Comparison of ENCODE assay signal across 8 cellular contexts in genomic region chr3:107846282-107846852, GRCh38.
A peak's percentile ranks its signal among the peaks of the same experiment; 100 is the strongest.
DNase-seq lines count a peak whose midpoint lies in the region; ATAC-seq lines count a peak whose summit lies in the region.

No MANE protein-coding gene starts in this region.

- H3K4me3 Mint-ChIP-seq in activated CD4-positive, alpha-beta T cell treated with anti-CD3 and anti-CD28 coated beads for 36 hours, result no peak overlapping the region

- intact Hi-C loops in activated CD4-positive, alpha-beta T cell treated with anti-CD3 and anti-CD28 coated beads for 36 hours (cut with DNase I, micrococcal nuclease), result loop anchor here (2.0 to 10.0 kb wide), 4 partner anchors 169 to 610 kb away; no protein-coding TSS in a partner anchor
- intact Hi-C loops in right cardiac atrium (cut with DNase I), result loop anchor here in 1 of 4 donors (2.0 to 10.0 kb wide), 3 partner anchors 36 to 172 kb away; no protein-coding TSS in a partner anchor

- peaks cover 2% of the 10 kb centered on the region for H3K27me3 Mint-ChIP-seq in activated CD4-positive, alpha-beta T cell treated with anti-CD3 and anti-CD28 coated beads for 36 hours

- no peaks in the 10 kb centered on the region for H3K36me3 Mint-ChIP-seq in activated CD4-positive, alpha-beta T cell treated with anti-CD3 and anti-CD28 coated beads for 36 hours (ENCODE audit: low read depth)

- peaks cover 2% of the 10 kb centered on the region for H3K4me1 Mint-ChIP-seq in activated CD4-positive, alpha-beta T cell treated with anti-CD3 and anti-CD28 coated beads for 36 hours

- H3K9me3 ChIP-seq in right cardiac atrium (ENCODE audit: control insufficient read depth, low read length), result no peaks in the 10 kb centered on the region

- H3K27me3 ChIP-seq in right cardiac atrium (ENCODE audit: control insufficient read depth, insufficient read depth), result no peaks in the 10 kb centered on the region

- CTCF ChIA-PET in activated CD4-positive, alpha-beta T cell treated with anti-CD3 and anti-CD28 coated beads for 36 hours (lab: Charles Lee), result interaction anchor here (0.9 to 2.4 kb wide), 10 partner anchors 10 to 187 kb away, joined by 3 to 11 read pairs (median 4); no protein-coding TSS in a partner anchor

- no peak overlapping the region for H3K4me3 ChIP-seq in right cardiac atrium (ENCODE audit: low read length)

- POLR2A ChIA-PET in activated CD4-positive, alpha-beta T cell treated with anti-CD3 and anti-CD28 coated beads for 36 hours (lab: Charles Lee), result no interaction called here

- ATAC-seq in activated CD4-positive, alpha-beta T cell treated with anti-CD3 and anti-CD28 coated beads for 36 hours, result no peak
- ATAC-seq in right cardiac atrium (peak; percentile 85 to 89), GM21619 (IDR thresholded peaks at IDR 0.05; ENCODE audit: unreplicated experiment) (no peak), GM21717 (IDR thresholded peaks at IDR 0.05; ENCODE audit: unreplicated experiment) (no peak)

- 54% methylated on average over 10 of the region's 10 CpGs for WGBS in right cardiac atrium

- DNase-seq in activated CD4-positive, alpha-beta T cell treated with anti-CD3 and anti-CD28 coated beads for 36 hours, result peak; percentile 70
- DNase-seq in activated CD4-positive, alpha-beta T cell treated with anti-CD3 and anti-CD28 coated beads for 1 hour, result no peak
- peak; percentile 76 for DNase-seq in NCI-H82 (lab: John Stamatoyannopoulos, UW)
- peak in 42 of 58 donors; percentile 2 to 52 (median 20) for DNase-seq in anterior cingulate cortex (lab: John Stamatoyannopoulos, UW)
- DNase-seq in right cardiac atrium, result peak; percentile 68 to 90 (median 81)
- peak; percentile 63 for DNase-seq in renal cortical epithelial cell (ENCODE audit: low read depth)

- no peaks in the 10 kb centered on the region for H3K9me3 Mint-ChIP-seq in activated CD4-positive, alpha-beta T cell treated with anti-CD3 and anti-CD28 coated beads for 36 hours (ENCODE audit: low read depth)

- no peaks in the 10 kb centered on the region for H3K4me1 ChIP-seq in right cardiac atrium (ENCODE audit: control insufficient read depth, insufficient read depth, low read length)

- H3K27ac Mint-ChIP-seq in activated CD4-positive, alpha-beta T cell treated with anti-CD3 and anti-CD28 coated beads for 36 hours, result no peak overlapping the region

- H3K27ac ChIP-seq in right cardiac atrium (ENCODE audit: low read length), result no peak overlapping the region

Comparison
In these comparisons a context has a peak if more than half of its experiments do, and no peak if none do; other contexts are left out.
1. ATAC-seq: peak in right cardiac atrium (2 of 2); none in activated CD4-positive, alpha-beta T cell treated with anti-CD3 and anti-CD28 coated beads for 36 hours (single experiment), GM21619 (single experiment) and GM21717 (single experiment).